In genomic region chr20:15235799-15236198, GRCh38 we compare ENCODE assay signal across 13 cellular contexts.
"Had no signal": no experiment of that assay in that cellular context is flagged by ENCODE, and none has a peak within 500 bp of the region (broad histone marks: within the 10 kb centered on the region; RNA-seq: fewer than 3 reads in every experiment).

No MANE protein-coding gene starts in this region.

- H3K4me3 ChIP-seq: hepatocyte, thoracic aorta, upper lobe of right lung had no signal

- ATAC-seq: stimulated activated effector memory CD8-positive, alpha-beta T cell treated with anti-CD3 and anti-CD28 coated beads, Interleukin-12 subunit alpha, Interleukin-12 subunit beta, amount 100 ng/mL, for 72 hours; upper lobe of right lung had no signal

- DNase-seq: activated CD4-positive, alpha-beta T cell treated with anti-CD3 and anti-CD28 coated beads, Interleukin-2, amount 10 ng/mL, durations not matched to agents 7 days and 5 days; activated naive CD4-positive, alpha-beta T cell treated with anti-CD3 and anti-CD28 coated beads for 36 hours; activated T-cell treated with anti-CD3 and anti-CD28 coated beads for 4 hours; endodermal cell; erythroblast; islet precursor cell; midbrain; stimulated activated CD4-positive, alpha-beta T cell treated with anti-CD3 and anti-CD28 coated beads, Interleukin-12 subunit alpha, Interleukin-12 subunit beta, amount 100 ng/mL, for 4 hours; stimulated activated CD4-positive, alpha-beta T cell treated with anti-CD3 and anti-CD28 coated beads, Interleukin-2, amount 100 ng/mL, for 24 hours; upper lobe of right lung had no signal
